ENCODE assay signal across 1 cellular context in the genomic region with DNA sequence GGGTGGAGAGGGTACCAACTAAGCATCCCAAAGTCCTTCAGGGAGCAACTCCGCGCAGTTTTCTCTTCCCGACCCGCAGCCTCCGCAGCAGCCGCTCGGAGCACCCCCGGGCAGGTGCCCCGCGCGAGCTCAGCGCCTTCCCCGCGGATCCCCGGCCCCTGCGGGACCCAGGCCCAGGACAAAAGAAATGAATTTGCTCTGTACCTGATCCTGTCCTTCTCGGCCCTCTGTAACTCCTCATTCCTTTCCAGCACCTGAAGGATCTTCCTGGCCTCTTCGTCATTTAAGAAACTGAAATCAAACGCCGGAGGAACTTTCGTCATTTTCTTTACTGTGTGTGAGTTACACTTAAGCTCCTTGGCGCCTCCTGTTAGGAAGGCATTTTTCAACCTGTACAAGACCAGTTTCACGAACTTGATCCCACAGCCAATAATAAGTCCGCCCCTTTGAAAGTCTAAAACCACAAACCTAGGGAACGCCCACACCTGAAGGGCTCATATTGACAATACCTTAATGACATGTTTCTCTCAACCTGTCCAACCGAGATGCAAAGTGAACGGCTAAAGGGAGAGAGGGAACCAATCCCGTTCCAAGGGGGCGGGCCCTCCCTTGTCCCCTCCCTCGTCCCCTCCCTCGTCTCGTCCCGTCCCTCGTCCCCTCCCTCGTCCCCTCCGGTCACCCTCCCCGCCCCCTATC.
TF ChIP-seq lines count a peak whose summit lies in the region.

A gene with protein sequence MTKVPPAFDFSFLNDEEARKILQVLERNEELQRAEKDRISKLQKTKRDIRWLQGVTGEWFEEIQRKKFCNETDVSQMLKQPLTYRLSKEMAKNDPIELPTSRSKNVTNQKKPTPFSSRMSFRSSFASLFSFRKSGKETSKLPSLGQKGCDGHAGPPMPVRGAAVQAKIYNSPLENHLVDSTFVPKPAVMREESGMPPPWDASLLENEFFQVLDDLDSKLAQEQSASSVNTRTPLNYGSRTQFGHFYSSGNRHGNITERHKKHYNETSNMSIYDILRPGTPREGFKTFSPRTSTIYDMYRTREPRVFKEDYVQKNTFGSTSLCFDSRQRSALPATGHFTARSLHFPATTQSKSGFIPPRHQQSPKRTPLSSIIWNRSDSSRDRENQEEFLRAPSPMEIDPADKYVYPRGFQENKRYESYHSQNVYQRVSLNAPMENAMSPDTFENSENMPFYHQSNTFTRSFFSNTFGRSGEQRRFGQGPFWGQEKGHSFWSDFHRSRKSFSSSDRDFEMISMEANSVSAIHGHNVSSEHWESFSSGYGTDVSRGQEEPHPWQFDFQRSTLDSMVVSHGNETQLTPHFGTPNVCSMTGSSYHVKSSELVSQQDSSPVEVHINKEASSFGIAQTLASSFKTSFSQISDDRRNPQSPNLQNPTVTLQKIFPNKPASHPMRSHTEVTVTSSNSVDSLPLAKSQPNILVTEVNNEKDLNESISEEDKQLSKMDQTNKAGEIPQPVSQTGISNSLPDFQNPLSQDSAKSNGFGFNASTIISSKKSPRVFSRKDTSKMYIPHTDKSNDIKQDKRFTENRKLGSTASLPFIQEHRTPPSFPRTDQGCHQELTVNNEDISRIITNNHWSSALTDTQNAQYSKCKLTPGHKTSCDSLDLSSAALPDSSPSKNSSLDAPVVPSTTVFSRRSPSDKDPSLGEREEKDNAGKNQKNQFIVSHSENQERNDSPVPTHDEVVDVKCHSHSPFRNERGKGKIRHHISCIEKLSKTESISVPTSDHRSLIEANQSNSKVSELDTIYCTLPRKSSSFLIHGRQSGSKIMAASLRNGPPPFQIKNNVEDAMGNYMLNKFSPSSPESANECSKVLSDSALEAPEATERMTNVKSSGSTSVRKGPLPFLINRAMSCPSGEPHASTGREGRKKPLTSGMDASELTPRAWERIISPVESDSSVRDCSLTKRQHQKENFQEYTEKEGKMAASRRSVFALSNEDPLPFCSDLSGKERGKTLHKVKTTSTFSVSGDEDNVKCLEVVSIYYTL (N-terminal part only) (minus strand): TSS at position 555 of the 696 bp plus-strand sequence. CDS start 232 bp downstream, at position 323.

TF ChIP-seq in K562, 482 proteins besides CTCF, POLR2A, EP300 and RAD21 (continued from another document and continues in another):
- TF ChIP-seq, protein P1, sequence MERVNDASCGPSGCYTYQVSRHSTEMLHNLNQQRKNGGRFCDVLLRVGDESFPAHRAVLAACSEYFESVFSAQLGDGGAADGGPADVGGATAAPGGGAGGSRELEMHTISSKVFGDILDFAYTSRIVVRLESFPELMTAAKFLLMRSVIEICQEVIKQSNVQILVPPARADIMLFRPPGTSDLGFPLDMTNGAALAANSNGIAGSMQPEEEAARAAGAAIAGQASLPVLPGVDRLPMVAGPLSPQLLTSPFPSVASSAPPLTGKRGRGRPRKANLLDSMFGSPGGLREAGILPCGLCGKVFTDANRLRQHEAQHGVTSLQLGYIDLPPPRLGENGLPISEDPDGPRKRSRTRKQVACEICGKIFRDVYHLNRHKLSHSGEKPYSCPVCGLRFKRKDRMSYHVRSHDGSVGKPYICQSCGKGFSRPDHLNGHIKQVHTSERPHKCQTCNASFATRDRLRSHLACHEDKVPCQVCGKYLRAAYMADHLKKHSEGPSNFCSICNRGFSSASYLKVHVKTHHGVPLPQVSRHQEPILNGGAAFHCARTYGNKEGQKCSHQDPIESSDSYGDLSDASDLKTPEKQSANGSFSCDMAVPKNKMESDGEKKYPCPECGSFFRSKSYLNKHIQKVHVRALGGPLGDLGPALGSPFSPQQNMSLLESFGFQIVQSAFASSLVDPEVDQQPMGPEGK (CRISPR knock-in tag; IDR thresholded peaks at IDR 0.05; ENCODE audit: borderline replicate concordance), result no peak
- TF ChIP-seq POLR2AphosphoS5 (IDR thresholded peaks at IDR 0.05; ENCODE audit: control insufficient read depth, insufficient read depth, low read depth, low read length) (peak; percentile 48), SAP30 (IDR thresholded peaks at IDR 0.05; ENCODE audit: borderline replicate concordance, insufficient read depth, low read depth, low read length, poor library complexity, severe bottlenecking) (peak; percentile 35), PHF8 (IDR thresholded peaks at IDR 0.05; ENCODE audit: borderline replicate concordance, low read length) (peak; percentile 40; the same call in 1 of the 2 replicates), RCOR1 (IDR thresholded peaks at IDR 0.05; ENCODE audit: borderline replicate concordance in 1 of 2, low read depth in 2 of 2, low read length in 2 of 2) (peak in 1 of 2 experiments; percentile 16; a peak in 1 of 4 replicates), PML (IDR thresholded peaks at IDR 0.05; ENCODE audit: low read length) (no peak; the same call in 1 of the 2 replicates), SOX6 (IDR thresholded peaks at IDR 0.05) (peak; percentile 33; the same call in 1 of the 2 replicates), PHF21A (IDR thresholded peaks at IDR 0.05; ENCODE audit: borderline replicate concordance, low read depth) (no peak), SRSF9 (IDR thresholded peaks at IDR 0.05; ENCODE audit: borderline replicate concordance, low read depth, low read length) (no peak), EGR1 (conservative IDR thresholded peaks at IDR 0.05) (peak; percentile 46), FOS (IDR thresholded peaks at IDR 0.05; ENCODE audit: extremely low read depth, insufficient read length) (peak; percentile 66), MBD2 (IDR thresholded peaks at IDR 0.05; ENCODE audit: borderline replicate concordance, low read depth) (0 out of 2 replicates have a peak, but pooled peaks have one; percentile 12), CBX3 (IDR thresholded peaks at IDR 0.05; ENCODE audit: borderline replicate concordance in 1 of 2, low read length in 2 of 2) (no peak), YY1 (IDR thresholded peaks at IDR 0.05; ENCODE audit: borderline replicate concordance in 1 of 3, control insufficient read depth in 1 of 3, extremely low read depth in 1 of 3, insufficient read depth in 3 of 3, insufficient read length in 1 of 3, insufficient replicate concordance in 2 of 3, low read depth in 1 of 3, low read length in 2 of 3) (peak in 1 of 3 experiments; percentile 80), COPS2 (conservative IDR thresholded peaks at IDR 0.05) (no peak), MTA1 (IDR thresholded peaks at IDR 0.05; ENCODE audit: borderline replicate concordance) (0 out of 2 replicates have a peak, but pooled peaks have one; percentile 13)
- TF ChIP-seq, protein P2, sequence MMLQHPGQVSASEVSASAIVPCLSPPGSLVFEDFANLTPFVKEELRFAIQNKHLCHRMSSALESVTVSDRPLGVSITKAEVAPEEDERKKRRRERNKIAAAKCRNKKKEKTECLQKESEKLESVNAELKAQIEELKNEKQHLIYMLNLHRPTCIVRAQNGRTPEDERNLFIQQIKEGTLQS (IDR thresholded peaks at IDR 0.05), result peak; percentile 60; the same call in 1 of the 2 replicates
- TF ChIP-seq, protein P2 (CRISPR knock-in tag; conservative IDR thresholded peaks at IDR 0.05), result no peak
- TF ChIP-seq, protein P3, sequence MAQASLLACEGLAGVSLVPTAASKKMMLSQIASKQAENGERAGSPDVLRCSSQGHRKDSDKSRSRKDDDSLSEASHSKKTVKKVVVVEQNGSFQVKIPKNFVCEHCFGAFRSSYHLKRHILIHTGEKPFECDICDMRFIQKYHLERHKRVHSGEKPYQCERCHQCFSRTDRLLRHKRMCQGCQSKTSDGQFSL (CRISPR knock-in tag; IDR thresholded peaks at IDR 0.05), result peak; percentile 4; the same call in 1 of the 2 replicates
- TF ChIP-seq, protein P3 (tag; IDR thresholded peaks at IDR 0.05), result no peak
- TF ChIP-seq, protein P4, sequence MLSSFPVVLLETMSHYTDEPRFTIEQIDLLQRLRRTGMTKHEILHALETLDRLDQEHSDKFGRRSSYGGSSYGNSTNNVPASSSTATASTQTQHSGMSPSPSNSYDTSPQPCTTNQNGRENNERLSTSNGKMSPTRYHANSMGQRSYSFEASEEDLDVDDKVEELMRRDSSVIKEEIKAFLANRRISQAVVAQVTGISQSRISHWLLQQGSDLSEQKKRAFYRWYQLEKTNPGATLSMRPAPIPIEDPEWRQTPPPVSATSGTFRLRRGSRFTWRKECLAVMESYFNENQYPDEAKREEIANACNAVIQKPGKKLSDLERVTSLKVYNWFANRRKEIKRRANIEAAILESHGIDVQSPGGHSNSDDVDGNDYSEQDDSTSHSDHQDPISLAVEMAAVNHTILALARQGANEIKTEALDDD (IDR thresholded peaks at IDR 0.05), result 0 out of 2 replicates have a peak, but pooled peaks have one; percentile 4
- TF ChIP-seq, protein P5, sequence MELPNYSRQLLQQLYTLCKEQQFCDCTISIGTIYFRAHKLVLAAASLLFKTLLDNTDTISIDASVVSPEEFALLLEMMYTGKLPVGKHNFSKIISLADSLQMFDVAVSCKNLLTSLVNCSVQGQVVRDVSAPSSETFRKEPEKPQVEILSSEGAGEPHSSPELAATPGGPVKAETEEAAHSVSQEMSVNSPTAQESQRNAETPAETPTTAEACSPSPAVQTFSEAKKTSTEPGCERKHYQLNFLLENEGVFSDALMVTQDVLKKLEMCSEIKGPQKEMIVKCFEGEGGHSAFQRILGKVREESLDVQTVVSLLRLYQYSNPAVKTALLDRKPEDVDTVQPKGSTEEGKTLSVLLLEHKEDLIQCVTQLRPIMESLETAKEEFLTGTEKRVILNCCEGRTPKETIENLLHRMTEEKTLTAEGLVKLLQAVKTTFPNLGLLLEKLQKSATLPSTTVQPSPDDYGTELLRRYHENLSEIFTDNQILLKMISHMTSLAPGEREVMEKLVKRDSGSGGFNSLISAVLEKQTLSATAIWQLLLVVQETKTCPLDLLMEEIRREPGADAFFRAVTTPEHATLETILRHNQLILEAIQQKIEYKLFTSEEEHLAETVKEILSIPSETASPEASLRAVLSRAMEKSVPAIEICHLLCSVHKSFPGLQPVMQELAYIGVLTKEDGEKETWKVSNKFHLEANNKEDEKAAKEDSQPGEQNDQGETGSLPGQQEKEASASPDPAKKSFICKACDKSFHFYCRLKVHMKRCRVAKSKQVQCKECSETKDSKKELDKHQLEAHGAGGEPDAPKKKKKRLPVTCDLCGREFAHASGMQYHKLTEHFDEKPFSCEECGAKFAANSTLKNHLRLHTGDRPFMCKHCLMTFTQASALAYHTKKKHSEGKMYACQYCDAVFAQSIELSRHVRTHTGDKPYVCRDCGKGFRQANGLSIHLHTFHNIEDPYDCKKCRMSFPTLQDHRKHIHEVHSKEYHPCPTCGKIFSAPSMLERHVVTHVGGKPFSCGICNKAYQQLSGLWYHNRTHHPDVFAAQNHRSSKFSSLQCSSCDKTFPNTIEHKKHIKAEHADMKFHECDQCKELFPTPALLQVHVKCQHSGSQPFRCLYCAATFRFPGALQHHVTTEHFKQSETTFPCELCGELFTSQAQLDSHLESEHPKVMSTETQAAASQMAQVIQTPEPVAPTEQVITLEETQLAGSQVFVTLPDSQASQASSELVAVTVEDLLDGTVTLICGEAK (IDR thresholded peaks at IDR 0.05), result no peak
- TF ChIP-seq, protein P5 (CRISPR knock-in tag; IDR thresholded peaks at IDR 0.05), result no peak
- TF ChIP-seq, protein P6, sequence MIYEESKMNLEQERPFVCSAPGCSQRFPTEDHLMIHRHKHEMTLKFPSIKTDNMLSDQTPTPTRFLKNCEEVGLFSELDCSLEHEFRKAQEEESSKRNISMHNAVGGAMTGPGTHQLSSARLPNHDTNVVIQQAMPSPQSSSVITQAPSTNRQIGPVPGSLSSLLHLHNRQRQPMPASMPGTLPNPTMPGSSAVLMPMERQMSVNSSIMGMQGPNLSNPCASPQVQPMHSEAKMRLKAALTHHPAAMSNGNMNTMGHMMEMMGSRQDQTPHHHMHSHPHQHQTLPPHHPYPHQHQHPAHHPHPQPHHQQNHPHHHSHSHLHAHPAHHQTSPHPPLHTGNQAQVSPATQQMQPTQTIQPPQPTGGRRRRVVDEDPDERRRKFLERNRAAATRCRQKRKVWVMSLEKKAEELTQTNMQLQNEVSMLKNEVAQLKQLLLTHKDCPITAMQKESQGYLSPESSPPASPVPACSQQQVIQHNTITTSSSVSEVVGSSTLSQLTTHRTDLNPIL (CRISPR knock-in tag; IDR thresholded peaks at IDR 0.05), result no peak
- TF ChIP-seq, protein P7, sequence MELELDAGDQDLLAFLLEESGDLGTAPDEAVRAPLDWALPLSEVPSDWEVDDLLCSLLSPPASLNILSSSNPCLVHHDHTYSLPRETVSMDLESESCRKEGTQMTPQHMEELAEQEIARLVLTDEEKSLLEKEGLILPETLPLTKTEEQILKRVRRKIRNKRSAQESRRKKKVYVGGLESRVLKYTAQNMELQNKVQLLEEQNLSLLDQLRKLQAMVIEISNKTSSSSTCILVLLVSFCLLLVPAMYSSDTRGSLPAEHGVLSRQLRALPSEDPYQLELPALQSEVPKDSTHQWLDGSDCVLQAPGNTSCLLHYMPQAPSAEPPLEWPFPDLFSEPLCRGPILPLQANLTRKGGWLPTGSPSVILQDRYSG (tag; conservative IDR thresholded peaks at IDR 0.05; ENCODE audit: low read depth), result no peak
